In the genomic region with DNA sequence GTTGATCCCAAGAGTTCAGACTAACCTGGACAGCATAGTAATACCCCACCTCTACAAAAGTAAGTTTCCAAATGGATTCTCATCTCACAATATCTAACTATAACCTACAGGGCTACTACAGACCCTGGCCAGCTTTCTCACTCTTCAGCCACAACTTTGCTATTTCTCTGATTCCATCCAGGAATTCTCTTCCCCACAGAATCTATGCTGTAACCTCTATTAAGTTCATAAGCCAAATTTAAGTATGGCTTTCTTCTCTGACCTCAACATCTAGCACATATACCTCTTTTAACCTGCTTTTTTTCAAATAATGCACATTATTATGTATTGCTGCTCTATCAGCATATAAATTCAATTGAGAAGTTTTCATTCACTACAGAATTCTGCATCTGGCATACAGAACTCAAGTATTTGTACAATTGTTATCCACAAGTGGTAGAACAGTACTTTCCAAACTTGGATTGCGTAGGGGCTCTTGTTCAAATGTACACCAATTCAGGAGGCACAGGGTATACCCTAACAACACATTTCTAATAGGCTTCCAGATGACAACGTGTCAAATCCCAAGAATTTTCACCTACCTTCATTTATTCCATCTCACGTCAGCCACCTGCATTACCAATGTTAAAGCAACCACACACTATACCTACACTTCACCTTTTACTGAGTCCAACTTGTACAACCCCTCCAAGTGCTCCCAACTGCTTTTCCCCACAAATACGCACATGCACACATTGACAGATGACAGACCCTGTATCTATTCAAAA, we compare ENCODE assay signal across 11 cellular contexts. TPM values are rescaled to one million over a fixed set of nuclear protein-coding genes. Genes with fewer than 3 reads are reported as not detected.
DNase-seq lines count a peak whose midpoint lies in the region; ATAC-seq, FAIRE-seq and TF ChIP-seq lines count a peak whose summit lies in the region.
"Had no signal": no experiment of that assay in that cellular context is flagged by ENCODE, and none has a peak within 500 bp of the region (broad histone marks: within the 10 kb centered on the region; RNA-seq: fewer than 3 reads in every experiment).

No MANE protein-coding gene starts in this region.

- POLR2A ChIA-PET in PC-3 (lab: Charles Lee; ENCODE audit: unreplicated experiment): no interaction called here

- no peaks in the 10 kb centered on the region for H3K9me3 ChIP-seq in PC-3 (ENCODE audit: low read length)
- H3K9me3 ChIP-seq in iPS-20b (ENCODE audit: insufficient read depth, low read depth, low read length): no peaks in the 10 kb centered on the region

- no peak overlapping the region for H2AFZ ChIP-seq in PC-3 (ENCODE audit: low read length)

- peak; percentile 63; the same call in 1 of the 2 replicates for TF ChIP-seq POLR2A in GM12892 (IDR thresholded peaks at IDR 0.05; ENCODE audit: low read depth, low read length)

- peaks cover 21% of the 10 kb centered on the region for H3F3A ChIP-seq in PC-3 (ENCODE audit: low read length, unreplicated experiment)

- H4K20me1 ChIP-seq in PC-3 (ENCODE audit: low read length): peaks cover 41% of the 10 kb centered on the region

- 0 out of 2 replicates have a peak overlapping the region, but pooled peaks have one; percentile 84 for H3K4me2 ChIP-seq in PC-3 (ENCODE audit: low read length)

- TF ChIP-seq CTCF in PC-3 (conservative IDR thresholded peaks at IDR 0.05; ENCODE audit: low read depth, low read length): no peak

- no peak for FAIRE-seq in GM12892 (lab: Jason Lieb, UNC)
- FAIRE-seq: keratinocyte had no signal

- no peak overlapping the region for H3K4me3 ChIP-seq in PC-3 (ENCODE audit: low read length)
- peak overlapping the region; percentile 88; the same call in 1 of the 2 replicates for H3K4me3 ChIP-seq in iPS-20b (ENCODE audit: low read length)

- CTCF ChIA-PET in PC-3 (lab: Charles Lee): no interaction called here

- peaks cover 71% of the 10 kb centered on the region for H3K79me2 ChIP-seq in PC-3 (ENCODE audit: low read length)

- H3K27ac ChIP-seq in PC-3 (ENCODE audit: low read length): no peak overlapping the region
- H3K27ac ChIP-seq in iPS-20b (ENCODE audit: low read length): no peak overlapping the region

- H3K36me3 ChIP-seq in PC-3 (ENCODE audit: low read depth, low read length): peaks cover 42% of the 10 kb centered on the region
- H3K36me3 ChIP-seq in iPS-20b (ENCODE audit: insufficient read depth, low read depth, low read length): peaks cover 58% of the 10 kb centered on the region

- H3K27me3 ChIP-seq in PC-3 (ENCODE audit: low read length) (no peaks in the 10 kb centered on the region), iPS-20b (ENCODE audit: insufficient read depth, low read length) (no peaks in the 10 kb centered on the region)

- no TSS peak for BruUV-seq in PC-3 (replicated peaks; lab: Mats Ljungman, UMichigan)

- H3K4me1 ChIP-seq in PC-3 (ENCODE audit: insufficient read depth, low read length) (peaks cover 20% of the 10 kb centered on the region), iPS-20b (ENCODE audit: insufficient read depth, low read length) (0 out of 2 replicates have a peak, but pooled peaks cover 2% of the 10 kb centered on the region)

- H3K9ac ChIP-seq in PC-3 (ENCODE audit: low read length) (no peak overlapping the region), iPS-20b (ENCODE audit: low read depth, low read length) (peak overlapping the region; percentile 97; the same call in 1 of the 2 replicates)

- intact Hi-C loops in PC-3 (cut with micrococcal nuclease): no loop called here
- intact Hi-C loops in Right ventricle myocardium superior (cut with DNase I): no loop called here

- H3K9me2 ChIP-seq in PC-3 (replicated peaks; ENCODE audit: low read length): no peaks in the 10 kb centered on the region

- ATAC-seq in PC-3 (no peak), HG02970 (IDR thresholded peaks at IDR 0.05; ENCODE audit: low FRiP score, unreplicated experiment) (no peak), Right ventricle myocardium superior (ENCODE audit: poor library complexity) (no peak)

- no peak for DNase-seq in GM12892 (ENCODE audit: insufficient read length)
- DNase-seq in PC-3: no peak
- no peak for DNase-seq in Right ventricle myocardium superior
- no peak for DNase-seq in superior temporal gyrus (ENCODE audit: extremely low spot score)
- DNase-seq: GF-D8, KG1, NCI-H524 treated with DMSO at 0.1 percent for 48 hours, posterior cingulate gyrus had no signal

RNA-seq across cellular contexts. Expression of a gene that starts 3.8 kb away (rescaled TPM):
- polyA plus RNA-seq in GM12892 (2012; ENCODE audit: missing spikeins): 10,187 TPM
- total RNA-seq in PC-3 (2014; rRNA removed) (1,420 and 1,912 TPM in 2 replicates), Right ventricle myocardium superior (966 TPM)

RNA-seq across cellular contexts. Expression of a gene that starts 16.3 kb away (rescaled TPM):
- polyA plus RNA-seq in GM12892 (2012; ENCODE audit: missing spikeins): 24.9 TPM
- total RNA-seq in PC-3 (2014; rRNA removed) (46.9 and 53.0 TPM in 2 replicates), Right ventricle myocardium superior (5.1 TPM)

RNA-seq across cellular contexts. Expression of a gene that starts 38.0 kb away (rescaled TPM):
- 499 TPM for polyA plus RNA-seq in GM12892 (2012; ENCODE audit: missing spikeins)
- total RNA-seq in PC-3 (2014; rRNA removed) (408 and 411 TPM in 2 replicates), Right ventricle myocardium superior (112 TPM)

RNA-seq across cellular contexts. Expression of a gene that starts 38.2 kb away (rescaled TPM):
- 0.45 TPM for polyA plus RNA-seq in GM12892 (2012; ENCODE audit: missing spikeins)
- 39.5 and 51.4 TPM in 2 replicates for total RNA-seq in PC-3 (2014; rRNA removed)
- 9.4 TPM for total RNA-seq in Right ventricle myocardium superior

RNA-seq across cellular contexts. Expression of a gene that starts 52.6 kb away (rescaled TPM):
- polyA plus RNA-seq in GM12892 (2012; ENCODE audit: missing spikeins): 7.4 TPM
- total RNA-seq in PC-3 (2014; rRNA removed): 23.2 and 31.3 TPM in 2 replicates
- total RNA-seq in Right ventricle myocardium superior: 6.1 TPM
